Comparison of ENCODE assay signal across 9 cellular contexts in genomic region chr12:55933158-55933798, GRCh38. TPM values are rescaled to one million over a fixed set of nuclear protein-coding genes. Genes with fewer than 3 reads are reported as not detected.
A peak's percentile ranks its signal among the peaks of the same experiment; 100 is the strongest.
DNase-seq lines count a peak whose midpoint lies in the region; ATAC-seq and TF ChIP-seq lines count a peak whose summit lies in the region.
"Had no signal": no experiment of that assay in that cellular context is flagged by ENCODE, and none has a peak within 500 bp of the region (broad histone marks: within the 10 kb centered on the region; RNA-seq: fewer than 3 reads in every experiment).

No MANE protein-coding gene starts in this region.

- no peaks in the 10 kb centered on the region for H3K27me3 ChIP-seq in BLaER1
- no peaks in the 10 kb centered on the region; the same call in 1 of the 2 replicates for H3K27me3 ChIP-seq in KMS-11 (ENCODE audit: insufficient read depth, low read depth)
- H3K27me3 ChIP-seq in mammary epithelial cell (ENCODE audit: insufficient read depth, low read length), result no peaks in the 10 kb centered on the region

- ATAC-seq in naive B cell (ENCODE audit: low read depth in 2 of 2) (no peak), GM21723 (IDR thresholded peaks at IDR 0.05; ENCODE audit: unreplicated experiment) (no peak), GM18907 (IDR thresholded peaks at IDR 0.05; ENCODE audit: unreplicated experiment) (no peak)

- dilution Hi-C loops in mammary epithelial cell (cut with HindIII; ENCODE audit: low sequenced_read_pairs), result loop anchor here (10.0 kb wide), 2 partner anchors 62 to 218 kb away; partner anchors contain the start of genes BLOC1S1 and SUOX

- no peaks in the 10 kb centered on the region for H3K9me3 Mint-ChIP-seq in naive B cell

- H3K9me3 ChIP-seq in BLaER1, result no peaks in the 10 kb centered on the region
- H3K9me3 ChIP-seq in mammary epithelial cell (replicated peaks; ENCODE audit: insufficient read depth, low read length), result no peaks in the 10 kb centered on the region

- H3K4me3 ChIP-seq in BLaER1 (no peak overlapping the region), KMS-11 (IDR thresholded peaks at IDR 0.05; ENCODE audit: insufficient read depth, low read depth, low read length) (no peak overlapping the region), mammary epithelial cell (replicated peaks in 1 of 3; ENCODE audit: insufficient read depth in 1 of 3, low read depth in 2 of 3, low read length in 3 of 3) (peak overlapping the region; percentile 63 to 95 (median 92))

- TF ChIP-seq CTCF in KMS-11 (conservative IDR thresholded peaks at IDR 0.05; ENCODE audit: low read depth, low read length) (no peak), mammary epithelial cell (conservative IDR thresholded peaks at IDR 0.05 in 1 of 2, IDR thresholded peaks at IDR 0.05 in 1 of 2; ENCODE audit: extremely low read depth in 1 of 2, insufficient read depth in 1 of 2, low read depth in 1 of 2, low read length in 2 of 2) (no peak)

- H2AFZ ChIP-seq in KMS-11 (ENCODE audit: low read depth) (no peak overlapping the region), mammary epithelial cell (ENCODE audit: low read depth, low read length) (no peak overlapping the region)

- peaks cover 56 to 77% (median 71%) of the 10 kb centered on the region in 3 donors for H3K4me1 Mint-ChIP-seq in naive B cell

- H3K4me1 ChIP-seq in BLaER1 (peaks cover 59% of the 10 kb centered on the region), KMS-11 (ENCODE audit: low read depth, poor library complexity, severe bottlenecking) (peaks cover 40% of the 10 kb centered on the region), mammary epithelial cell (ENCODE audit: insufficient read depth, low read length) (peaks cover 76% of the 10 kb centered on the region)

- intact Hi-C loops in mammary epithelial cell (cut with micrococcal nuclease), result loop anchor here (1.0 kb wide), 1 partner anchor 40 kb away; no protein-coding TSS in a partner anchor

- in situ Hi-C loops in mammary epithelial cell (cut with MboI; ENCODE audit: low sequenced_read_pairs in 2 of 2), result no loop called here

- no peak overlapping the region for H3K9ac ChIP-seq in BLaER1
- no peak overlapping the region for H3K9ac ChIP-seq in KMS-11
- peak overlapping the region; percentile 95 for H3K9ac ChIP-seq in mammary epithelial cell (ENCODE audit: insufficient read depth, low read length)

- 0% methylated on average over 3 of the region's 7 CpGs for WGBS in mammary epithelial cell (ENCODE audit: low coverage, missing lambda C conversion rate)

- H3K36me3 ChIP-seq in BLaER1, result peaks cover 30% of the 10 kb centered on the region
- no peaks in the 10 kb centered on the region for H3K36me3 ChIP-seq in KMS-11 (ENCODE audit: insufficient read depth)
- H3K36me3 ChIP-seq in mammary epithelial cell (ENCODE audit: insufficient read depth, low read length), result peaks cover 6% of the 10 kb centered on the region

- no TSS peak for BruUV-seq in mammary epithelial cell (replicated peaks; lab: Mats Ljungman, UMichigan)

- peaks cover 8 to 21% of the 10 kb centered on the region in 2 donors for H3K36me3 Mint-ChIP-seq in naive B cell

- H3K79me2 ChIP-seq in KMS-11 (ENCODE audit: insufficient read depth, low read depth), result peaks cover 3% of the 10 kb centered on the region
- peaks cover 66% of the 10 kb centered on the region for H3K79me2 ChIP-seq in mammary epithelial cell (ENCODE audit: insufficient read depth, low read length)

- H3K4me2 ChIP-seq in BLaER1 (peak overlapping the region; percentile 95), KMS-11 (peak overlapping the region; percentile 80; the same call in 1 of the 2 replicates), mammary epithelial cell (ENCODE audit: insufficient read depth, low read depth, low read length) (peak overlapping the region; percentile 87)

- H4K20me1 ChIP-seq in BLaER1, result peaks cover 5% of the 10 kb centered on the region; the same call in 1 of the 2 replicates
- no peaks in the 10 kb centered on the region for H4K20me1 ChIP-seq in KMS-11 (ENCODE audit: insufficient read depth)
- H4K20me1 ChIP-seq in mammary epithelial cell (ENCODE audit: insufficient read depth, low read length), result no peaks in the 10 kb centered on the region

- H3K27ac Mint-ChIP-seq in naive B cell, result peak overlapping the region; percentile 49 to 98 (median 97)

- CTCF ChIA-PET in mammary epithelial cell (lab: Charles Lee; ENCODE audit: low non-redundant PET), result no interaction called here

- peak overlapping the region; percentile 93 to 100 (median 98) for H3K4me3 Mint-ChIP-seq in naive B cell

- H3K27me3 Mint-ChIP-seq in naive B cell, result no peaks in the 10 kb centered on the region

- peak; percentile 97 for DNase-seq in mammary epithelial cell
- no peak for DNase-seq in naive B cell
- no peak for DNase-seq in RPMI8226
- no peak for DNase-seq in activated CD4-positive, alpha-beta T cell treated with anti-CD3 and anti-CD28 coated beads for 1 hour
- DNase-seq: NCI-H2227 treated with DMSO at 0.1 percent for 48 hours had no signal

- no peak overlapping the region for H3K27ac ChIP-seq in BLaER1
- H3K27ac ChIP-seq in KMS-11, result no peak overlapping the region
- H3K27ac ChIP-seq in mammary epithelial cell (ENCODE audit: insufficient read depth, low read depth, low read length), result peak overlapping the region; percentile 95

RNA-seq across cellular contexts. Expression of gene DGKA, which starts 2.3 kb away (rescaled TPM):
- total RNA-seq in mammary epithelial cell, result 100 to 1,000 TPM; 204 to 378 TPM
- polyA plus RNA-seq in mammary epithelial cell, result 195 TPM
- 263 TPM for polyA minus RNA-seq in mammary epithelial cell
- 100 to 1,000 TPM in 1 of 6 donors, 10 to 100 TPM in 5; 64.0 to 119 (median 65.9) TPM for polyA plus RNA-seq in naive B cell (ENCODE audit: low read depth in 6 of 6)

RNA-seq across cellular contexts. Expression of gene PYM1, which starts 5.6 kb away (rescaled TPM):
- 10 to 100 TPM; 37.2 to 38.0 TPM for total RNA-seq in mammary epithelial cell
- polyA plus RNA-seq in mammary epithelial cell (47.8 TPM), naive B cell (ENCODE audit: low read depth in 6 of 6) (10 to 100 TPM; 60.7 to 88.1 (median 76.5) TPM)
- 28.7 TPM for polyA minus RNA-seq in mammary epithelial cell

RNA-seq across cellular contexts. Expression of gene PMEL, which starts 32.6 kb away (rescaled TPM):
- 1 to 10 TPM in 1 of 2 donors, under 1 TPM in 1; 0.67 to 1.9 TPM for total RNA-seq in mammary epithelial cell
- polyA plus RNA-seq in mammary epithelial cell (1.4 TPM), naive B cell (ENCODE audit: low read depth in 6 of 6) (under 1 TPM in 1 of 6 donors, not detected in 5; 0.38 TPM)
- not detected for polyA minus RNA-seq in mammary epithelial cell

RNA-seq across cellular contexts. Expression of gene CDK2, which starts 33.4 kb away (rescaled TPM):
- 10 to 100 TPM; 17.5 to 54.9 TPM for total RNA-seq in mammary epithelial cell
- polyA plus RNA-seq in mammary epithelial cell (50.0 TPM), naive B cell (ENCODE audit: low read depth in 6 of 6) (10 to 100 TPM in 5 of 6 donors, 1 to 10 TPM in 1; 10.0 to 18.6 (median 11.9) TPM)
- polyA minus RNA-seq in mammary epithelial cell, result 154 TPM

RNA-seq across cellular contexts. Expression of gene RAB5B, which starts 40.6 kb away (rescaled TPM):
- total RNA-seq in mammary epithelial cell, result 10 to 100 TPM; 79.4 to 92.5 TPM
- polyA plus RNA-seq in mammary epithelial cell (87.1 TPM), naive B cell (ENCODE audit: low read depth in 6 of 6) (10 to 100 TPM; 58.4 to 77.7 (median 68.8) TPM)
- polyA minus RNA-seq in mammary epithelial cell, result 153 TPM

Comparison
In these comparisons a context has a peak if more than half of its experiments do, and no peak if none do; other contexts are left out.
1. H3K4me3 ChIP-seq: peak in mammary epithelial cell (3 of 3); none in BLaER1 (single experiment) and KMS-11 (single experiment).
2. Peak in every context shown above with its lines, with median percentiles within 50 percentile points of each other: H3K4me2 ChIP-seq.